In the genomic region with DNA sequence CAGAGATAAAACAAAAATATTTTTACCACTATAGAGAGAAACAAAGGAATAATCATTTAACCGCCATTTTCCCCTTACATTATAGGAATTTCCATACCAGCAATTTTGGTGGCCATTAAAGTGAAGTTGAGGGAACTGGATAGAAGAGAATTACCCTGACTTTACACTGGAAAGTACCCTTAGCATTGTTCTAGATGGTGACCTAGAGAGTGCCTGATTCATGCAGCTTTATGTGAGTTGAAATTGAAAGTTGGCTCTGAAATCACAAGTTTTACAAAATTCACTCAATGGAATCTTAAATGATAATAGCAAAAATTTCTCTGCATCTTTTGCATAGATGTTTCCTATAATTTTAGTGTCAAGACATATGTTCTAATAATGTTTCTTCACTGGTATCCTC, we compare ENCODE assay signal across 14 cellular contexts. TPM values are rescaled to one million over a fixed set of nuclear protein-coding genes. Genes with fewer than 3 reads are reported as not detected.
DNase-seq lines count a peak whose midpoint lies in the region; ATAC-seq, FAIRE-seq and TF ChIP-seq lines count a peak whose summit lies in the region.
"Had no signal": no experiment of that assay in that cellular context is flagged by ENCODE, and none has a peak within 500 bp of the region (broad histone marks: within the 10 kb centered on the region; RNA-seq: fewer than 3 reads in every experiment).

No MANE protein-coding gene starts in this region.

- peak overlapping the region; percentile 86 for H3K4me2 ChIP-seq in GM12878 (ENCODE audit: control insufficient read depth, insufficient read depth)

- no peaks in the 10 kb centered on the region for H4K20me1 ChIP-seq in GM12878 (ENCODE audit: control insufficient read depth, insufficient read depth)
- H4K20me1 ChIP-seq: BLaER1 treated with 17β-estradiol and CSF1 and Interleukin-3, amounts not matched to agents 10 nM and 100 nM had no signal

- no peaks in the 10 kb centered on the region for H3K79me2 ChIP-seq in GM12878 (ENCODE audit: control insufficient read depth, insufficient read depth, low read length)

- POLR2A ChIA-PET in GM12878 (lab: Charles Lee): interaction anchor here (0.8 to 4.5 kb wide), 8 partner anchors 13 to 189 kb away, joined by 3 to 47 read pairs (median 6); no protein-coding TSS in a partner anchor

- peak overlapping the region; percentile 75 for H2AFZ ChIP-seq in GM12878 (ENCODE audit: control insufficient read depth, low read depth, low read length)

- SMC1A ChIA-PET in GM12878 (lab: Charles Lee; ENCODE audit: uncharacterized antibody, unreplicated experiment): interaction anchor here (0.6 to 10.8 kb wide), 17 partner anchors 10 to 1061 kb away, joined by 3 to 95 read pairs (median 6); a partner anchor contains a TSS

- intact Hi-C loops in GM12878 (cut with micrococcal nuclease; ENCODE audit: unreplicated experiment): loop anchor here (2.0 kb wide), 1 partner anchor 24 kb away; no protein-coding TSS in a partner anchor

- no peak; a peak in 1 of 4 replicates for TF ChIP-seq EP300 in GM12878 (IDR thresholded peaks at IDR 0.05; ENCODE audit: borderline replicate concordance in 1 of 2, control insufficient read depth in 1 of 2, low read depth in 2 of 2, low read length in 2 of 2)

- TF ChIP-seq CTCF in GM06990 (IDR thresholded peaks at IDR 0.05; ENCODE audit: insufficient read depth, low read length, poor library complexity, severe bottlenecking) (no peak), GM12878 (IDR thresholded peaks at IDR 0.05 in 2 of 3, conservative IDR thresholded peaks at IDR 0.05 in 1 of 3; ENCODE audit: control insufficient read depth in 2 of 3, extremely low read depth in 1 of 3, insufficient read depth in 1 of 3, low read depth in 3 of 3, low read length in 3 of 3) (no peak), right atrium auricular region (IDR thresholded peaks at IDR 0.05) (no peak)

- CTCF ChIA-PET in GM12878 (lab: Yijun Ruan, JAX): interaction anchor here (0.9 to 10.6 kb wide), 8 partner anchors 10 to 765 kb away, joined by 3 to 95 read pairs (median 6); no protein-coding TSS in a partner anchor

- H3K4me3 ChIP-seq in GM06990 (replicated peaks; ENCODE audit: low read depth, low read length): peak overlapping the region; percentile 31
- no peak overlapping the region for H3K4me3 ChIP-seq in GM12878
- no peak overlapping the region for H3K4me3 ChIP-seq in right atrium auricular region
- H3K4me3 ChIP-seq: adrenal gland; BLaER1 treated with 17β-estradiol and CSF1 and Interleukin-3, amounts not matched to agents 10 nM and 100 nM had no signal

- H3K9ac ChIP-seq in GM12878 (ENCODE audit: control insufficient read depth, insufficient read depth, low read length): peak overlapping the region; percentile 59
- H3K9ac ChIP-seq: BLaER1 treated with 17β-estradiol and CSF1 and Interleukin-3, amounts not matched to agents 10 nM and 100 nM had no signal

- no peak for FAIRE-seq in GM12878 (lab: Jason Lieb, UNC)
- FAIRE-seq: kidney had no signal

- H3K27me3 ChIP-seq in GM06990 (replicated peaks; ENCODE audit: control insufficient read depth, insufficient read depth, low read length) (no peaks in the 10 kb centered on the region), GM12878 (replicated peaks in 1 of 2; ENCODE audit: control insufficient read depth in 2 of 2, insufficient read depth in 2 of 2, low read length in 1 of 2) (no peaks in the 10 kb centered on the region), right atrium auricular region (no peaks in the 10 kb centered on the region)
- H3K27me3 ChIP-seq: adrenal gland; BLaER1 treated with 17β-estradiol and CSF1 and Interleukin-3, amounts not matched to agents 10 nM and 100 nM had no signal

- TSS peak; percentile 96 for BruUV-seq in GM12878 (replicated peaks; lab: Mats Ljungman, UMichigan)

- H3K27ac ChIP-seq in GM12878 (ENCODE audit: control insufficient read depth, insufficient read depth) (peak overlapping the region; percentile 88), right atrium auricular region (no peak overlapping the region)
- H3K27ac ChIP-seq: adrenal gland had no signal

- ATAC-seq in GM19395 (IDR thresholded peaks at IDR 0.05; ENCODE audit: unreplicated experiment) (peak; percentile 48), HG03097 (IDR thresholded peaks at IDR 0.05; ENCODE audit: low FRiP score, unreplicated experiment) (peak; percentile 42), GM12878 (peak; percentile 79)
- ATAC-seq: Panc1 had no signal

- TF ChIP-seq POLR2A in GM12878 (IDR thresholded peaks at IDR 0.05; ENCODE audit: low read depth, low read length) (no peak), erythroblast (IDR thresholded peaks at IDR 0.05; ENCODE audit: low read length) (no peak)

- WGBS in GM12878 (ENCODE audit: insufficient coverage, insufficient replicate concordance, low lambda C conversion rate, missing lambda C conversion rate): 0% methylated on average over 1 of the region's 1 CpG

- RAD21 ChIA-PET in GM12878 (lab: Charles Lee; ENCODE audit: unreplicated experiment): interaction anchor here (0.7 to 9.4 kb wide), 14 partner anchors 10 to 867 kb away, joined by 3 to 184 read pairs (median 8); a partner anchor contains a TSS

- peaks cover 15% of the 10 kb centered on the region for H3K9me3 ChIP-seq in GM12878 (replicated peaks; ENCODE audit: control insufficient read depth, insufficient read depth, low read length)
- peaks cover 0 to 5% of the 10 kb centered on the region in 2 donors for H3K9me3 ChIP-seq in right atrium auricular region
- H3K9me3 ChIP-seq: adrenal gland had no signal

- DNase-seq in GM06990 (ENCODE audit: extremely low read depth, insufficient read length) (peak; percentile 12), GM12878 (ENCODE audit: low read depth, low spot score) (peak; percentile 64), NCI-H526 treated with DMSO at 0.1 percent for 48 hours (lab: John Stamatoyannopoulos, UW) (no peak), erythroblast (lab: John Stamatoyannopoulos, UW) (no peak), GM19240 (ENCODE audit: insufficient read length, low spot score) (no peak), right atrium auricular region (ENCODE audit: low spot score) (no peak)
- DNase-seq: activated CD4-positive, CD25-positive, alpha-beta regulatory T cell; adrenal gland; kidney; NCI-H1417 treated with DMSO at 0.1 percent for 48 hours had no signal

- H3K4me1 ChIP-seq in GM12878 (ENCODE audit: control insufficient read depth, insufficient read depth, low read length) (peaks cover 21% of the 10 kb centered on the region), right atrium auricular region (no peaks in the 10 kb centered on the region)
- H3K4me1 ChIP-seq: adrenal gland had no signal

- no peaks in the 10 kb centered on the region for H3K36me3 ChIP-seq in GM06990 (ENCODE audit: control insufficient read depth, insufficient read depth, low read length)
- H3K36me3 ChIP-seq in GM12878 (ENCODE audit: control insufficient read depth in 2 of 2, insufficient read depth in 2 of 2, low read length in 1 of 2): no peaks in the 10 kb centered on the region
- H3K36me3 ChIP-seq in right atrium auricular region: no peaks in the 10 kb centered on the region
- H3K36me3 ChIP-seq: adrenal gland; BLaER1 treated with 17β-estradiol and CSF1 and Interleukin-3, amounts not matched to agents 10 nM and 100 nM had no signal

- in situ Hi-C loops in GM12878 (cut with MboI): loop anchor here (25.0 kb wide), 1 partner anchor 1054 kb away; no protein-coding TSS in a partner anchor

- no peak for TF ChIP-seq RAD21 in GM12878 (IDR thresholded peaks at IDR 0.05; ENCODE audit: insufficient read depth, low read depth, low read length)

TF ChIP-seq in GM12878, 131 proteins besides CTCF, POLR2A, EP300 and RAD21:
- TF ChIP-seq STAT1 (conservative IDR thresholded peaks at IDR 0.05): no peak
- peak; percentile 27; the same call in 1 of the 2 replicates for TF ChIP-seq SPI1 (IDR thresholded peaks at IDR 0.05; ENCODE audit: borderline replicate concordance, insufficient read depth, low read depth, low read length)
- no peak for TF ChIP-seq NFIC (IDR thresholded peaks at IDR 0.05; ENCODE audit: low read depth, low read length)
- TF ChIP-seq FOS (IDR thresholded peaks at IDR 0.05; ENCODE audit: borderline replicate concordance, extremely low read depth, insufficient read length): no peak
- 0 out of 3 replicates have a peak, but pooled peaks have one; percentile 26 for TF ChIP-seq POU2F2 (IDR thresholded peaks at IDR 0.05; ENCODE audit: borderline replicate concordance, low read depth, low read length)
- TF ChIP-seq NR2C2 (IDR thresholded peaks at IDR 0.05; ENCODE audit: borderline replicate concordance, control insufficient read depth, insufficient read length, low read depth): no peak
- no peak for TF ChIP-seq FOXK2 (IDR thresholded peaks at IDR 0.05)
- TF ChIP-seq PAX5 (IDR thresholded peaks at IDR 0.05; ENCODE audit: borderline replicate concordance, low read depth, low read length): no peak
- TF ChIP-seq BCL11A (IDR thresholded peaks at IDR 0.05; ENCODE audit: low read depth, low read length): 0 out of 2 replicates have a peak, but pooled peaks have one; percentile 33
- TF ChIP-seq HDAC2 (IDR thresholded peaks at IDR 0.05): no peak

RNA-seq across cellular contexts. Expression of a gene that starts 55.7 kb away (rescaled TPM):
- total RNA-seq in GM12878 (2013; cell fraction: nucleolus; rRNA removed): 41.2 and 42.9 TPM in 2 replicates
- total RNA-seq in GM12878 (2014; rRNA removed) (12.0 and 12.4 TPM in 2 replicates), GM12878 (2014; rRNA removed; fragmentation: Illumina TruSeq; extraction: Trizol) (14.3 and 14.7 TPM in 2 replicates), GM12878 (2021) (24.7 and 26.2 TPM in 2 replicates), right atrium auricular region (10 to 100 TPM; 13.7 to 16.8 TPM)
- polyA plus RNA-seq in GM12878 (2011; ENCODE audit: low read depth): 15.4 TPM
- polyA plus RNA-seq in GM12878 (2011; rRNA removed) (21.7 and 22.0 TPM in 2 replicates), GM12878 (2014; fragmentation: Illumina TruSeq; extraction: Trizol) (23.8 and 27.8 TPM in 2 replicates), GM12878 (2014; fragmentation: Nextera tagmentation; extraction: Ambion mirVana) (1 to 10 TPM; 6.5 to 9.9 TPM), GM12878 (2014; rRNA removed) (10.2 and 13.3 TPM in 2 replicates), GM12878 (2016; fragmentation: Nextera tagmentation; extraction: Ambion mirVana) (10 to 100 TPM; 27.0 to 33.6 TPM)
- 16.9 and 24.2 TPM in 2 replicates for polyA plus RNA-seq in GM12878 (2011; cell fraction: cytosol; rRNA removed)
- polyA plus RNA-seq in GM12878 (2011; cell fraction: nucleus; rRNA removed): 31.2 and 49.7 TPM in 2 replicates
- 16.3 and 22.0 TPM in 2 replicates for polyA plus RNA-seq in GM12878 (2012)
- 29.8 and 34.0 TPM in 2 replicates for polyA minus RNA-seq in GM12878 (2011; rRNA and poly(A)+ RNA removed)
- 11.2 and 13.8 TPM in 2 replicates for polyA minus RNA-seq in GM12878 (2011; cell fraction: cytosol; rRNA and poly(A)+ RNA removed)
- polyA minus RNA-seq in GM12878 (2011; cell fraction: nucleus; rRNA and poly(A)+ RNA removed): 21.2 and 35.5 TPM in 2 replicates

Comparison
In these comparisons a context has a peak if more than half of its experiments do, and no peak if none do; other contexts are left out.
1. DNase-seq: peak in GM06990 (single experiment) and GM12878 (single experiment); none in NCI-H526 treated with DMSO at 0.1 percent for 48 hours (single experiment), erythroblast (0 of 2), GM19240 (single experiment) and right atrium auricular region (single experiment).
2. Peak in every context shown above with its lines, with median percentiles within 50 percentile points of each other: ATAC-seq.